Comparison of ENCODE assay signal across 8 cellular contexts in the genomic region with DNA sequence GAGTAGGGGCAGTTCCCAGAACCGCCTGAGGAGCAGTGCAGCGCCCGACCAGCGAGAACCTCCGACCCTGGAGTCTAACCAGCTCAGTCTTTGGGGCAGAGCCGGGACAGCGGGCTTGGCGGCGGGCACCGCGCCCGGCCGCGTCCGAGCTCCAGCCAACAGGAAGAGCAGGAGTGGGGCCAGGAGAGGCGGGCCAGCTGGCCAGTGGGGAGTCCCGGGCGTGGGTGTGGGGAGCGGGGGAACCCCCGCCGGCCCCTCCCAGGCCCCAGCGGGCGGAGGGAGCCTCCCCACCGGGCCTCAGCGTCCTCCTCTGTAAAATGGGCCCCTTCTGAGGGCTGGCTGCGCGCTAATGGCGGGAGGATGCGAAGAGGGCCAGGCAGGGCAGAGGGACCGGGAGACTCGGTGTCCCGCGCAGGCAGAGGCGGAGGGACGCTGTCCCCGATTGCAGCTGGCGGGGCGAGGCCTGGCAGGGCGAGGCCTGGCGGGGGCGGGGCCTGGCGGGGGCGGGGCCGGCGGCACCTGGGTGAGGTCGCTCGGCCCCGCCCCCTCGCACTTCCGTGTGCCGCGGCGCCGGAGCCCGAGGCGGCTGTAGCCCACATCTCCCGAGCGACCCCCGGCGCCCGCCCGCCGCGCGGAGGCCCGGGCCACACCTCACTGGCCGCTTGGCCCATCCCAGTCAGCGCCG. TPM values are rescaled to one million over a fixed set of nuclear protein-coding genes. Genes with fewer than 3 reads are reported as not detected.
DNase-seq lines count a peak whose midpoint lies in the region; ATAC-seq and TF ChIP-seq lines count a peak whose summit lies in the region.

A gene (plus strand): TSS at position 550 of the 685 bp plus-strand sequence. CDS start 17,214 bp downstream, outside the sequence.

- no peak for TF ChIP-seq POLR2A in erythroblast (IDR thresholded peaks at IDR 0.05; ENCODE audit: low read length)

- peak within 1 kb of the TSS; percentile 94 for H3K4me3 ChIP-seq in BJ (ENCODE audit: low read depth, low read length)
- H3K4me3 ChIP-seq in NT2/D1 (ENCODE audit: insufficient read length, low read depth), result peak within 1 kb of the TSS; percentile 83
- peak within 1 kb of the TSS; percentile 95 for H3K4me3 ChIP-seq in mucosa of stomach (ENCODE audit: low read length)

- ATAC-seq in GM19023 (IDR thresholded peaks at IDR 0.05; ENCODE audit: unreplicated experiment), result peak; percentile 57
- ATAC-seq in HG03280 (IDR thresholded peaks at IDR 0.05; ENCODE audit: unreplicated experiment), result peak; percentile 61

- CTCF ChIA-PET in BJ (lab: Yijun Ruan, JAX), result interaction anchor here (0.6 to 2.4 kb wide), 8 partner anchors 9 to 51 kb away, joined by 3 to 16 read pairs (median 4); no protein-coding TSS in a partner anchor

- DNase-seq in BJ (ENCODE audit: low read depth) (no peak), NT2/D1 (ENCODE audit: low read depth, low spot score) (peak; percentile 42), activated T-cell treated with anti-CD3 and anti-CD28 coated beads for 4 hours (peak; percentile 65), erythroblast (lab: John Stamatoyannopoulos, UW) (peak; percentile 75 to 87)
- DNase-seq in stimulated activated CD8-positive, alpha-beta memory T cell treated with anti-CD3 and anti-CD28 coated beads, Interleukin-4, amount 100 ng/mL, for 48 hours, result peak; percentile 81

- no peaks in the 10 kb centered on the region for H3K9me3 ChIP-seq in NT2/D1 (ENCODE audit: insufficient read depth, low read length)
- H3K9me3 ChIP-seq in mucosa of stomach (ENCODE audit: control insufficient read depth, low read length), result no peaks in the 10 kb centered on the region

- no peaks in the 10 kb centered on the region; the same call in 1 of the 2 replicates for H3K36me3 ChIP-seq in BJ (ENCODE audit: control insufficient read depth, insufficient read depth, low read length)
- H3K36me3 ChIP-seq in NT2/D1 (ENCODE audit: insufficient read depth, insufficient read length, low read length), result peaks cover 7% of the 10 kb centered on the region
- peaks cover 3% of the 10 kb centered on the region for H3K36me3 ChIP-seq in mucosa of stomach (ENCODE audit: control insufficient read depth, insufficient read depth, low read length)

- H3K9ac ChIP-seq in NT2/D1 (ENCODE audit: insufficient read length, low read depth), result peak within 1 kb of the TSS; percentile 94
- peak within 1 kb of the TSS; percentile 82 for H3K9ac ChIP-seq in mucosa of stomach (ENCODE audit: low read length)

- POLR2A ChIA-PET in BJ (lab: Charles Lee), result interaction anchor here (0.6 kb wide), 2 partner anchors 40 to 94 kb away, joined by 3 read pairs; no protein-coding TSS in a partner anchor

- H3K27me3 ChIP-seq in BJ (ENCODE audit: control insufficient read depth, insufficient read depth, low read length) (peaks cover 9% of the 10 kb centered on the region), NT2/D1 (ENCODE audit: insufficient read depth, insufficient read length) (no peaks in the 10 kb centered on the region), mucosa of stomach (ENCODE audit: control insufficient read depth, insufficient read depth, low read length) (no peaks in the 10 kb centered on the region)

- peak; percentile 58 for TF ChIP-seq CTCF in BJ (IDR thresholded peaks at IDR 0.05; ENCODE audit: insufficient read depth, low read depth, low read length)

- H3K4me1 ChIP-seq in NT2/D1 (ENCODE audit: insufficient read depth, insufficient read length), result peaks cover 18% of the 10 kb centered on the region
- peaks cover 71% of the 10 kb centered on the region for H3K4me1 ChIP-seq in mucosa of stomach (ENCODE audit: control insufficient read depth, insufficient read depth, low read length)

RNA-seq across cellular contexts. Expression of the gene that starts here (rescaled TPM):
- 24.2 and 33.5 TPM in 2 replicates for polyA plus RNA-seq in BJ (2011; rRNA removed)
- polyA minus RNA-seq in BJ (2011; rRNA and poly(A)+ RNA removed), result 19.0 and 23.6 TPM in 2 replicates
